28 cellular contexts compared by ENCODE assay signal in the genomic region with DNA sequence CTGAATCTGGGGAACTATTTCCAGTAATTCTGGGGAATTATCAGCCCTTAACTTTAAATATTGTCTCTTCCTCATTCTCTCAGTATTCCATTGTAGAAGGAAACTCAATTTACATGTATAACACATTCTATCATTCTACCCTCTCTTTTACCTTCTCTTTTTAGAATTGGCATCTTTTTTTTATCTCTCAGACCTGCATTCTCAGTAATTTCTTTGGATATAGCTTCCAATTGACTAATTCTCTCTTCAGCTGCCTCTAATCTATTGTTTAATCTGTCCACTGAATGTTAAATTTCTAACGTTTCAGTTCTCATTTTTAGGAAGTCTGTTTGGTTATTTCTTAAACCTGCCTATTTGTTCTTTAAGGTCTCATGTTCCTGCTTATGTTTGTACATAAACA. TPM values are rescaled to one million over a fixed set of nuclear protein-coding genes. Genes with fewer than 3 reads are reported as not detected.
"Had no signal": no experiment of that assay in that cellular context is flagged by ENCODE, and none has a peak within 500 bp of the region (broad histone marks: within the 10 kb centered on the region; RNA-seq: fewer than 3 reads in every experiment).

No MANE protein-coding gene starts in this region.

- H3K27ac ChIP-seq: coronary artery, dorsolateral prefrontal cortex, epithelial cell of prostate, esophagus squamous epithelium, gastrocnemius medialis, heart right ventricle, left lung, lower lobe of right lung had no signal

- H3K4me3 Mint-ChIP-seq: mesothelial cell of epicardium; naive thymus-derived CD8-positive, alpha-beta T cell had no signal

- H3K4me1 Mint-ChIP-seq: mesothelial cell of epicardium had no signal

- H3K4me3 ChIP-seq: coronary artery, dorsolateral prefrontal cortex, esophagus squamous epithelium, gastrocnemius medialis, heart right ventricle, left lung, lower lobe of right lung, mucosa of descending colon had no signal

- DNase-seq: dermis blood vessel endothelial cell; dorsolateral prefrontal cortex; effector CD4-positive, alpha-beta T cell; effector memory CD4-positive, alpha-beta T cell; erythroblast; esophagus squamous epithelium; foreskin fibroblast; foreskin melanocyte; gastrocnemius medialis; glutamatergic neuron; head of caudate nucleus; heart right ventricle; hippocampal formation; left cardiac atrium; left lung; left ventricle myocardium superior; lower lobe of right lung; mesenchymal stem cell; mucosa of descending colon; naive B cell; naive thymus-derived CD8-positive, alpha-beta T cell had no signal

- H3K9me3 ChIP-seq: gastrocnemius medialis, mucosa of descending colon had no signal

- H3K36me3 ChIP-seq: esophagus squamous epithelium, gastrocnemius medialis, heart right ventricle, left lung, lower lobe of right lung had no signal

- H3K27ac Mint-ChIP-seq: mesothelial cell of epicardium; naive B cell; naive thymus-derived CD8-positive, alpha-beta T cell had no signal

- ATAC-seq: esophagus mucosa; gastrocnemius medialis; heart right ventricle; left cardiac atrium; left lung; left ventricle myocardium superior; lower lobe of right lung; mucosa of descending colon; naive thymus-derived CD8-positive, alpha-beta T cell had no signal

- H3K27me3 ChIP-seq: dorsolateral prefrontal cortex, esophagus squamous epithelium, gastrocnemius medialis, heart right ventricle, left lung had no signal

- H3K4me1 ChIP-seq: gastrocnemius medialis had no signal

- FAIRE-seq: keratinocyte had no signal

RNA-seq across cellular contexts. Expression of a gene that starts 33.0 kb away (rescaled TPM):
- total RNA-seq: glomerular endothelial cell; left ventricle myocardium superior; lung microvascular endothelial cell; naive thymus-derived CD8-positive, alpha-beta T cell had no signal
- polyA plus RNA-seq: heart right ventricle; naive thymus-derived CD8-positive, alpha-beta T cell had no signal
